In genomic region chr20:59062057-59062456, GRCh38 we compare ENCODE assay signal across 20 cellular contexts. TPM values are rescaled to one million over a fixed set of nuclear protein-coding genes. Genes with fewer than 3 reads are reported as not detected.
"Had no signal": no experiment of that assay in that cellular context is flagged by ENCODE, and none has a peak within 500 bp of the region (broad histone marks: within the 10 kb centered on the region; RNA-seq: fewer than 3 reads in every experiment).

No MANE protein-coding gene starts in this region.

- DNase-seq: activated CD8-positive, alpha-beta memory T cell treated with anti-CD3 and anti-CD28 coated beads for 24 hours; activated CD8-positive, alpha-beta memory T cell treated with anti-CD3 and anti-CD28 coated beads, Interleukin-2, amount 50 U/mL, for 48 hours; activated effector memory CD4-positive, alpha-beta T cell treated with Interleukin-2 at 50 U/mL for 16 hours; activated naive CD4-positive, alpha-beta T cell treated with anti-CD3 and anti-CD28 coated beads, Interleukin-2, amount 50 U/mL, for 16 hours; activated T-cell treated with anti-CD3 and anti-CD28 coated beads, Interleukin-2, amount 50 U/mL, for 48 hours; cerebellar nuclear complex; cortex of kidney; hypothalamus; islet precursor cell; occipital lobe; posterior cingulate gyrus; stimulated activated CD4-positive, alpha-beta T cell treated with anti-CD3 and anti-CD28 coated beads, Interleukin-2, amount 100 ng/mL, for 24 hours; T-helper 9 cell had no signal

- ATAC-seq: activated CD4-positive, CD25-positive, alpha-beta regulatory T cell treated with anti-CD3 and anti-CD28 coated beads, Interleukin-2, amount 50 U/mL, for 24 hours; left lobe of liver had no signal

- H3K9me3 ChIP-seq: ascending aorta, tibial nerve had no signal

- H3K27ac ChIP-seq: ascending aorta, tibial nerve had no signal

- H3K27me3 ChIP-seq: ascending aorta, tibial nerve had no signal

- H3K36me3 ChIP-seq: ascending aorta, tibial nerve had no signal

- H3K4me3 ChIP-seq: ascending aorta, tibial nerve had no signal

RNA-seq across cellular contexts. Expression of gene TUBB1, which starts 42.8 kb away (rescaled TPM):
- total RNA-seq: ascending aorta, lung microvascular endothelial cell, renal cortical epithelial cell had no signal
- polyA plus RNA-seq: neural cell had no signal
